ENCODE assay signal across 10 cellular contexts in the genomic region with DNA sequence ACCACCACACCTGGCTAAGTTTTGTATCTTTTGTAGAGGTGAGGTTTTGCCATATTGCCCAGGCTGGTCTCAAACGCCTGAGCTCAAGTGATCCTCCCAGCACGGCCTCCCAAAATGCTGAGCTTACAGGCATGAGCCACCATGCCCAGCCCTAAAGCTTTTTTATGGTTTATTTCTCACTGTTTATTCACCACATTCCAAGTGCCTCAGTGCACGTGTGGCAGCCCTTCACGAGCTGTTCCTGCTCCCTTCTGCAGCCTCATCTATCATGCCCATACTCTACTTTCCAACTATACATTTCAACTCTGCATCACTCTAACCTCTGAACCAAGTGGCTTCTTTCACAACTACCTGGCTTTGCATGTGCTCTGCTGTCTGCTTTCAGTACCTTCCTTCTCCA.
"Had no signal": no experiment of that assay in that cellular context is flagged by ENCODE, and none has a peak within 500 bp of the region (broad histone marks: within the 10 kb centered on the region; RNA-seq: fewer than 3 reads in every experiment).

No MANE protein-coding gene starts in this region.

- H2AFZ ChIP-seq: GM23338 had no signal

- H3K36me3 Mint-ChIP-seq: IgD-negative memory B cell had no signal

- H3K27me3 Mint-ChIP-seq: IgD-negative memory B cell had no signal

- H3K4me3 ChIP-seq: GM23338, HAP-1 had no signal

- H3K9ac ChIP-seq: KMS-11 had no signal

- H3K27ac Mint-ChIP-seq: GM23338, HFFc6 had no signal

- ATAC-seq: GM23338, HCT116 had no signal

- H3K36me3 ChIP-seq: HAP-1 had no signal

- DNase-seq: H7, HFFc6, Karpas-422, KBM-7 had no signal

- H3K9me3 Mint-ChIP-seq: GM23338, HFFc6 had no signal

- H3K4me3 Mint-ChIP-seq: GM23338, HFFc6, IgD-negative memory B cell had no signal

- H3K4me2 ChIP-seq: GM23338, KMS-11 had no signal

- FAIRE-seq: HTR-8/SVneo had no signal

- H3K9me3 ChIP-seq: HAP-1 had no signal

- H3K27ac ChIP-seq: KMS-11 had no signal
